Comparison of ENCODE assay signal across 8 cellular contexts in the genomic region with DNA sequence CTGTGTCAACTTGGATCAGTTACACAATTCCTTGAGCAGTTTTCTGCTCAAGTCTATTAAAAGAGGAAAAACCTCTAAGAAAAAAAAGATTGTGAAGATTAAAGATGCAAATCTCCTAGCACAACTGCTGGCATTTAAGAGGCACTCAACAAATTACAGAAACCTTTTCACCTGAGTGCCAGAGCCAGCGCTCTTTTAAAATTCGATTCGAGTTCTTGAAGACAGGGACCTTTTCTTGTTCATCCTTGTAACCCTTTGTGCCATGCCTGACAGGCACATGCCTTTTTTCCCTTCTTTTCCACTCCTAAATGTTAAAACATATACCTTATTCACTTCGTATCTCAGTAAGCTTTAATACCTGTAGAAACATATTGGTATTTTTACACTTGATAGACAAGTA. TPM values are rescaled to one million over a fixed set of nuclear protein-coding genes. Genes with fewer than 3 reads are reported as not detected.
A peak's percentile ranks its signal among the peaks of the same experiment; 100 is the strongest.
DNase-seq lines count a peak whose midpoint lies in the region; FAIRE-seq and TF ChIP-seq lines count a peak whose summit lies in the region.

No MANE protein-coding gene starts in this region.

- peaks cover 40% of the 10 kb centered on the region for H3K79me2 ChIP-seq in SU-DHL-6 (ENCODE audit: insufficient read depth, low read length)

- H3F3A ChIP-seq in SU-DHL-6 (ENCODE audit: insufficient read depth) = peaks cover 6% of the 10 kb centered on the region; the same call in 1 of the 2 replicates

- FAIRE-seq in urothelium cell line (lab: Jason Lieb, UNC) = no peak

- H3K9ac ChIP-seq in SU-DHL-6 (ENCODE audit: low read length) (peak overlapping the region; percentile 87), skeletal muscle satellite cell (ENCODE audit: low read depth, low read length) (peak overlapping the region; percentile 81)

- H3K27ac ChIP-seq in SU-DHL-6 (ENCODE audit: low read depth, low read length) (peak overlapping the region; percentile 75), substantia nigra (ENCODE audit: low read depth, low read length, poor library complexity, severe bottlenecking) (no peak overlapping the region)

- H3K4me1 ChIP-seq in skeletal muscle satellite cell (ENCODE audit: control insufficient read depth, insufficient read depth, low read length) = peaks cover 16% of the 10 kb centered on the region

- peak overlapping the region; percentile 98 for H3K4me2 ChIP-seq in SU-DHL-6 (ENCODE audit: low read depth, low read length, poor library complexity, severe bottlenecking)
- peak overlapping the region; percentile 98 for H3K4me2 ChIP-seq in skeletal muscle satellite cell (ENCODE audit: low read length)

- H4K20me1 ChIP-seq in SU-DHL-6 (ENCODE audit: low read depth, low read length) = no peaks in the 10 kb centered on the region

- H3K36me3 ChIP-seq in SU-DHL-6 (ENCODE audit: low read length) (peaks cover 5% of the 10 kb centered on the region; the same call in 1 of the 2 replicates), skeletal muscle satellite cell (ENCODE audit: insufficient read depth, low read length) (no peaks in the 10 kb centered on the region)

- H2AFZ ChIP-seq in SU-DHL-6 (ENCODE audit: low read depth, low read length, severe bottlenecking) = peak overlapping the region; percentile 34

- TF ChIP-seq CTCF in HFF-Myc (IDR thresholded peaks at IDR 0.05; ENCODE audit: low read depth, low read length, missing control alignments) (no peak), SU-DHL-6 (IDR thresholded peaks at IDR 0.05; ENCODE audit: insufficient read depth, low read length, poor library complexity, severe bottlenecking) (no peak), foreskin fibroblast (IDR thresholded peaks at IDR 0.05; ENCODE audit: low read depth, low read length) (no peak)

- H3K9me3 ChIP-seq in SU-DHL-6 (ENCODE audit: insufficient read depth, low read length) (no peaks in the 10 kb centered on the region), skeletal muscle satellite cell (replicated peaks; ENCODE audit: low read length) (no peaks in the 10 kb centered on the region)

- peak overlapping the region; percentile 53 for H3K4me3 ChIP-seq in HFF-Myc (replicated peaks; ENCODE audit: low read depth, low read length)
- peak overlapping the region; percentile 98 for H3K4me3 ChIP-seq in SU-DHL-6 (ENCODE audit: insufficient read depth, low read length, poor library complexity, severe bottlenecking)
- H3K4me3 ChIP-seq in foreskin fibroblast (ENCODE audit: low read depth in 1 of 2, low read length in 2 of 2) = peak overlapping the region; percentile 77 to 88
- H3K4me3 ChIP-seq in skeletal muscle satellite cell (ENCODE audit: low read length) = peak overlapping the region; percentile 77

- H3K27me3 ChIP-seq in SU-DHL-6 (ENCODE audit: low read length) = no peaks in the 10 kb centered on the region
- H3K27me3 ChIP-seq in skeletal muscle satellite cell (ENCODE audit: control insufficient read depth, insufficient read depth, low read length) = no peaks in the 10 kb centered on the region

- no peaks in the 10 kb centered on the region for H3K9me2 ChIP-seq in SU-DHL-6 (replicated peaks; ENCODE audit: insufficient read depth, low read length)

- DNase-seq in HFF-Myc (ENCODE audit: extremely low read depth, low read depth) (no peak), foreskin fibroblast (no peak), urothelium cell line (ENCODE audit: low spot score) (no peak), substantia nigra (lab: John Stamatoyannopoulos, UW) (no peak), NCI-H2081 treated with DMSO at 0.1 percent for 48 hours (lab: John Stamatoyannopoulos, UW) (no peak), NK-92 (lab: John Stamatoyannopoulos, UW; ENCODE audit: unreplicated experiment) (no peak)

RNA-seq across cellular contexts. Expression of a gene that starts 0.8 kb away (rescaled TPM):
- 7.9 and 9.8 TPM in 2 replicates for total RNA-seq in skeletal muscle satellite cell (2012; rRNA removed)

RNA-seq across cellular contexts. Expression of a gene that starts 8.6 kb away (rescaled TPM):
- total RNA-seq in skeletal muscle satellite cell (2012; rRNA removed) = 9.0 and 10.6 TPM in 2 replicates
